ENCODE assay signal across 8 cellular contexts in genomic region chr11:64241430-64242153, GRCh38. TPM values are rescaled to one million over a fixed set of nuclear protein-coding genes. Genes with fewer than 3 reads are reported as not detected.
DNase-seq lines count a peak whose midpoint lies in the region; ATAC-seq lines count a peak whose summit lies in the region.

No MANE protein-coding gene starts in this region.

- H3K27ac Mint-ChIP-seq in activated CD4-positive, alpha-beta memory T cell treated with anti-CD3 and anti-CD28 coated beads, Interleukin-2, amount 10 ng/mL, durations not matched to agents 7 days and 5 days = peak overlapping the region; percentile 92

- H3K9me3 ChIP-seq in ectodermal cell (ENCODE audit: control insufficient read depth, low read length) = no peaks in the 10 kb centered on the region
- no peaks in the 10 kb centered on the region for H3K9me3 ChIP-seq in mesenchymal stem cell (ENCODE audit: control insufficient read depth, low read length)

- H3K27me3 ChIP-seq in ectodermal cell (ENCODE audit: control insufficient read depth, insufficient read depth, low read length, poor library complexity, severe bottlenecking) (no peaks in the 10 kb centered on the region), mesenchymal stem cell (ENCODE audit: control insufficient read depth in 1 of 2, insufficient read depth in 1 of 2, low read length in 2 of 2) (no peaks in the 10 kb centered on the region)

- peaks cover 17% of the 10 kb centered on the region for H3K79me1 ChIP-seq in mesenchymal stem cell (replicated peaks; ENCODE audit: low read length, poor library complexity, severe bottlenecking)

- H3K4me3 ChIP-seq in ectodermal cell (ENCODE audit: insufficient read depth, low read depth, low read length) (peak overlapping the region; percentile 88), mesenchymal stem cell (ENCODE audit: insufficient read depth in 1 of 2, low read depth in 1 of 2, low read length in 2 of 2) (peak overlapping the region; percentile 74 to 89)

- H3K14ac ChIP-seq in mesenchymal stem cell (ENCODE audit: low read length in 2 of 2) = peak overlapping the region in 1 of 2 experiments; percentile 82

- ATAC-seq in GM19438 (IDR thresholded peaks at IDR 0.05; ENCODE audit: low read depth, unreplicated experiment) = peak; percentile 64

- peaks cover 23% of the 10 kb centered on the region for H3K36me3 Mint-ChIP-seq in activated CD4-positive, alpha-beta memory T cell treated with anti-CD3 and anti-CD28 coated beads, Interleukin-2, amount 10 ng/mL, durations not matched to agents 7 days and 5 days (ENCODE audit: low read depth)

- H3K4me1 ChIP-seq in ectodermal cell (ENCODE audit: control insufficient read depth, insufficient read depth, low read length) = peaks cover 22% of the 10 kb centered on the region
- peaks cover 37% of the 10 kb centered on the region for H3K4me1 ChIP-seq in mesenchymal stem cell (ENCODE audit: control insufficient read depth, insufficient read depth, low read depth, low read length)

- POLR2A ChIA-PET in activated CD4-positive, alpha-beta memory T cell treated with anti-CD3 and anti-CD28 coated beads, Interleukin-2, amount 10 ng/mL, durations not matched to agents 7 days and 5 days (lab: Charles Lee) = interaction anchor here (0.6 to 11.2 kb wide), 13 partner anchors 8 to 76 kb away, joined by 4 to 131 read pairs (median 8); partner anchors contain the start of genes BAD, DNAJC4, FERMT3 and NUDT22

- peak overlapping the region; percentile 82 for H2BK120ac ChIP-seq in mesenchymal stem cell (ENCODE audit: low read depth, low read length)

- 1% methylated on average over 53 of the region's 53 CpGs for WGBS in ectodermal cell, 2 experiments
- WGBS in mesenchymal stem cell = under 1% methylated on average over 39 of the region's 53 CpGs

- no peak overlapping the region for H2AK5ac ChIP-seq in mesenchymal stem cell (ENCODE audit: low read length, severe bottlenecking)

- H3K27me3 Mint-ChIP-seq in activated CD4-positive, alpha-beta memory T cell treated with anti-CD3 and anti-CD28 coated beads, Interleukin-2, amount 10 ng/mL, durations not matched to agents 7 days and 5 days = no peaks in the 10 kb centered on the region

- peak overlapping the region; percentile 91 for H3K9ac ChIP-seq in mesenchymal stem cell (ENCODE audit: low read length)

- peak; percentile 99 for DNase-seq in CD1c-positive myeloid dendritic cell (ENCODE audit: extremely low spot score)
- peak; percentile 99 for DNase-seq in HK-2 (ENCODE audit: unreplicated experiment)
- DNase-seq in NCI-H82 treated with DMSO at 0.1 percent for 48 hours (lab: John Stamatoyannopoulos, UW; ENCODE audit: unreplicated experiment) = peak; percentile 93
- peak; percentile 100 for DNase-seq in activated CD4-positive, alpha-beta memory T cell treated with anti-CD3 and anti-CD28 coated beads, Interleukin-2, amount 10 ng/mL, durations not matched to agents 7 days and 5 days
- DNase-seq in mesenchymal stem cell = peak; percentile 99
- DNase-seq in stimulated activated CD8-positive, alpha-beta memory T cell treated with anti-CD3 and anti-CD28 coated beads, Interleukin-12 subunit alpha, Interleukin-12 subunit beta, amount 100 ng/mL, for 1 hour (ENCODE audit: low read depth) = peak; percentile 99

- peaks cover 50% of the 10 kb centered on the region for H3K4me1 Mint-ChIP-seq in activated CD4-positive, alpha-beta memory T cell treated with anti-CD3 and anti-CD28 coated beads, Interleukin-2, amount 10 ng/mL, durations not matched to agents 7 days and 5 days

- H2BK5ac ChIP-seq in mesenchymal stem cell (ENCODE audit: low read depth, low read length, poor library complexity, severe bottlenecking) = peak overlapping the region; percentile 54

- no peak overlapping the region for H2BK12ac ChIP-seq in mesenchymal stem cell (ENCODE audit: low read length in 2 of 2)

- H2BK15ac ChIP-seq in mesenchymal stem cell (ENCODE audit: low read depth, poor library complexity, severe bottlenecking) = peak overlapping the region; percentile 99

- peak overlapping the region; percentile 73 for H4K91ac ChIP-seq in mesenchymal stem cell (ENCODE audit: low read length)

- no peak overlapping the region for H2AFZ ChIP-seq in mesenchymal stem cell (ENCODE audit: low read depth, low read length)

- H3K23ac ChIP-seq in mesenchymal stem cell (ENCODE audit: low read length in 2 of 2) = peak overlapping the region in 1 of 2 experiments; percentile 10

- peak overlapping the region; percentile 78 for H4K8ac ChIP-seq in mesenchymal stem cell (ENCODE audit: low read length)

- H3K4me2 ChIP-seq in mesenchymal stem cell (ENCODE audit: low read length, poor library complexity, severe bottlenecking) = peak overlapping the region; percentile 95

- CTCF ChIA-PET in activated CD4-positive, alpha-beta memory T cell treated with anti-CD3 and anti-CD28 coated beads, Interleukin-2, amount 10 ng/mL, durations not matched to agents 7 days and 5 days (lab: Charles Lee) = interaction anchor here (0.7 to 3.6 kb wide), 14 partner anchors 9 to 537 kb away, joined by 3 to 23 read pairs (median 6); partner anchors contain the start of genes CATSPERZ, GPR137, NUDT22 and PRDX5

- peaks cover 5% of the 10 kb centered on the region for H3K36me3 ChIP-seq in ectodermal cell (ENCODE audit: control insufficient read depth, insufficient read depth, low read length)
- peaks cover 42 to 51% of the 10 kb centered on the region in 2 experiments for H3K36me3 ChIP-seq in mesenchymal stem cell (ENCODE audit: control insufficient read depth in 1 of 2, insufficient read depth in 2 of 2, low read depth in 1 of 2, low read length in 2 of 2)

- peak overlapping the region; percentile 40 to 98 for H3K4ac ChIP-seq in mesenchymal stem cell (ENCODE audit: low read depth in 1 of 2, low read length in 2 of 2)

- H3K9me3 Mint-ChIP-seq in activated CD4-positive, alpha-beta memory T cell treated with anti-CD3 and anti-CD28 coated beads, Interleukin-2, amount 10 ng/mL, durations not matched to agents 7 days and 5 days = no peaks in the 10 kb centered on the region

- H3K4me3 Mint-ChIP-seq in activated CD4-positive, alpha-beta memory T cell treated with anti-CD3 and anti-CD28 coated beads, Interleukin-2, amount 10 ng/mL, durations not matched to agents 7 days and 5 days = peak overlapping the region; percentile 90

- peak overlapping the region; percentile 90 for H3K27ac ChIP-seq in ectodermal cell (ENCODE audit: insufficient read depth, low read depth, low read length, poor library complexity, severe bottlenecking)
- H3K27ac ChIP-seq in mesenchymal stem cell (ENCODE audit: low read length, poor library complexity, severe bottlenecking) = peak overlapping the region; percentile 26

- peak overlapping the region; percentile 14 to 90 for H3K18ac ChIP-seq in mesenchymal stem cell (ENCODE audit: low read depth in 1 of 2, low read length in 2 of 2)

RNA-seq across cellular contexts. Expression of gene FKBP2, which starts 0.7 kb away (rescaled TPM):
- 10 to 100 TPM; 26.4 to 27.9 TPM for total RNA-seq in activated CD4-positive, alpha-beta memory T cell treated with anti-CD3 and anti-CD28 coated beads, Interleukin-2, amount 10 ng/mL, durations not matched to agents 7 days and 5 days
- 53.6 TPM for polyA plus RNA-seq in ectodermal cell (2013, experiment 1 of 4)
- polyA plus RNA-seq in ectodermal cell (2013, experiment 2 of 4) = 57.5 TPM
- 56.2 TPM for polyA plus RNA-seq in ectodermal cell (2013, experiment 3 of 4)
- polyA plus RNA-seq in ectodermal cell (2013, experiment 4 of 4) = 53.1 TPM
- polyA plus RNA-seq in mesenchymal stem cell (2013, experiment 1 of 2) = 70.1 TPM
- polyA plus RNA-seq in mesenchymal stem cell (2013, experiment 2 of 2) = 68.6 TPM

RNA-seq across cellular contexts. Expression of gene PPP1R14B, which starts 5.2 kb away (rescaled TPM):
- total RNA-seq in activated CD4-positive, alpha-beta memory T cell treated with anti-CD3 and anti-CD28 coated beads, Interleukin-2, amount 10 ng/mL, durations not matched to agents 7 days and 5 days = 100 to 1,000 TPM in 1 of 2 experiments, 10 to 100 TPM in 1; 96.9 to 105 TPM
- 162 TPM for polyA plus RNA-seq in ectodermal cell (2013, experiment 1 of 4)
- polyA plus RNA-seq in ectodermal cell (2013, experiment 2 of 4) = 147 TPM
- 181 TPM for polyA plus RNA-seq in ectodermal cell (2013, experiment 3 of 4)
- polyA plus RNA-seq in ectodermal cell (2013, experiment 4 of 4) = 175 TPM
- polyA plus RNA-seq in mesenchymal stem cell (2013, experiment 1 of 2) = 279 TPM
- 281 TPM for polyA plus RNA-seq in mesenchymal stem cell (2013, experiment 2 of 2)

RNA-seq across cellular contexts. Expression of gene VEGFB, which starts 7.2 kb away (rescaled TPM):
- total RNA-seq in activated CD4-positive, alpha-beta memory T cell treated with anti-CD3 and anti-CD28 coated beads, Interleukin-2, amount 10 ng/mL, durations not matched to agents 7 days and 5 days = 10 to 100 TPM; 49.1 to 58.5 TPM
- polyA plus RNA-seq in ectodermal cell (2013, experiment 1 of 4) = 23.1 TPM
- 21.7 TPM for polyA plus RNA-seq in ectodermal cell (2013, experiment 2 of 4)
- 17.9 TPM for polyA plus RNA-seq in ectodermal cell (2013, experiment 3 of 4)
- polyA plus RNA-seq in ectodermal cell (2013, experiment 4 of 4) = 20.1 TPM
- 139 TPM for polyA plus RNA-seq in mesenchymal stem cell (2013, experiment 1 of 2)
- polyA plus RNA-seq in mesenchymal stem cell (2013, experiment 2 of 2) = 137 TPM

RNA-seq across cellular contexts. Expression of gene PLCB3, which starts 9.7 kb away (rescaled TPM):
- 10 to 100 TPM; 12.5 to 14.0 TPM for total RNA-seq in activated CD4-positive, alpha-beta memory T cell treated with anti-CD3 and anti-CD28 coated beads, Interleukin-2, amount 10 ng/mL, durations not matched to agents 7 days and 5 days
- 45.4 TPM for polyA plus RNA-seq in ectodermal cell (2013, experiment 1 of 4)
- 44.5 TPM for polyA plus RNA-seq in ectodermal cell (2013, experiment 2 of 4)
- polyA plus RNA-seq in ectodermal cell (2013, experiment 3 of 4) = 29.6 TPM
- 29.3 TPM for polyA plus RNA-seq in ectodermal cell (2013, experiment 4 of 4)
- 22.4 TPM for polyA plus RNA-seq in mesenchymal stem cell (2013, experiment 1 of 2)
- 21.6 TPM for polyA plus RNA-seq in mesenchymal stem cell (2013, experiment 2 of 2)

RNA-seq across cellular contexts. Expression of gene DNAJC4, which starts 11.2 kb away (rescaled TPM):
- total RNA-seq in activated CD4-positive, alpha-beta memory T cell treated with anti-CD3 and anti-CD28 coated beads, Interleukin-2, amount 10 ng/mL, durations not matched to agents 7 days and 5 days = 10 to 100 TPM; 40.8 to 42.0 TPM
- polyA plus RNA-seq in ectodermal cell (2013, experiment 1 of 4) = 24.1 TPM
- polyA plus RNA-seq in ectodermal cell (2013, experiment 2 of 4) = 22.4 TPM
- 30.7 TPM for polyA plus RNA-seq in ectodermal cell (2013, experiment 3 of 4)
- polyA plus RNA-seq in ectodermal cell (2013, experiment 4 of 4) = 34.4 TPM
- polyA plus RNA-seq in mesenchymal stem cell (2013, experiment 1 of 2) = 38.5 TPM
- 36.7 TPM for polyA plus RNA-seq in mesenchymal stem cell (2013, experiment 2 of 2)

Comparison
In these comparisons a context has a peak if more than half of its experiments do, and no peak if none do; other contexts are left out.
1. Peak in every context shown above with its lines: DNase-seq, ATAC-seq, H3K4me3 ChIP-seq and H3K27ac ChIP-seq.